In genomic region chr16:19875900-19876299, GRCh38 we compare ENCODE assay signal across 16 cellular contexts. TPM values are rescaled to one million over a fixed set of nuclear protein-coding genes. Genes with fewer than 3 reads are reported as not detected.
DNase-seq lines count a peak whose midpoint lies in the region; ATAC-seq and TF ChIP-seq lines count a peak whose summit lies in the region.
"Had no signal": no experiment of that assay in that cellular context is flagged by ENCODE, and none has a peak within 500 bp of the region (broad histone marks: within the 10 kb centered on the region; RNA-seq: fewer than 3 reads in every experiment).

No MANE protein-coding gene starts in this region.

- H4K20me1 ChIP-seq in GM23338 (replicated peaks; ENCODE audit: insufficient read depth) (peaks cover 35% of the 10 kb centered on the region), IMR-90 (ENCODE audit: insufficient read depth, low read length) (no peaks in the 10 kb centered on the region)

- H3K27ac Mint-ChIP-seq in GM23338 (peak overlapping the region; percentile 31; the same call in 1 of the 2 replicates), endodermal cell (peak overlapping the region; percentile 30), chondrocyte (ENCODE audit: unreplicated experiment) (no peak overlapping the region)

- H3K9me3 ChIP-seq in IMR-90 (ENCODE audit: control insufficient read depth, insufficient read depth, low read length) (no peaks in the 10 kb centered on the region), endodermal cell (ENCODE audit: control insufficient read depth, low read length) (no peaks in the 10 kb centered on the region), psoas muscle (no peaks in the 10 kb centered on the region)
- H3K9me3 ChIP-seq: SJSA1 had no signal

- H3K9me1 ChIP-seq in IMR-90 (ENCODE audit: insufficient read depth, low read length) = peaks cover 5% of the 10 kb centered on the region

- no peak overlapping the region for H2BK120ac ChIP-seq in IMR-90 (ENCODE audit: low read depth, low read length)

- H3K4ac ChIP-seq in IMR-90 (ENCODE audit: low read depth, low read length) = no peak overlapping the region

- H4K91ac ChIP-seq in IMR-90 (ENCODE audit: insufficient read depth, low read depth, low read length) = no peak overlapping the region

- H3K27me3 ChIP-seq in GM23338 (ENCODE audit: insufficient read depth) (no peaks in the 10 kb centered on the region), IMR-90 (ENCODE audit: control insufficient read depth, insufficient read depth, low read length) (no peaks in the 10 kb centered on the region), endodermal cell (ENCODE audit: control insufficient read depth, insufficient read depth, low read length, poor library complexity, severe bottlenecking) (no peaks in the 10 kb centered on the region), psoas muscle (ENCODE audit: insufficient read depth in 3 of 3, low read length in 2 of 3) (no peaks in the 10 kb centered on the region)
- H3K27me3 ChIP-seq: SJSA1 had no signal

- no peak for TF ChIP-seq POLR2A in IMR-90 (IDR thresholded peaks at IDR 0.05; ENCODE audit: low read depth, low read length)

- peaks cover 14% of the 10 kb centered on the region for H3K27me3 Mint-ChIP-seq in GM23338 (ENCODE audit: insufficient read depth, low read depth, poor library complexity)
- H3K27me3 Mint-ChIP-seq in endodermal cell (ENCODE audit: insufficient read depth) = no peaks in the 10 kb centered on the region
- peaks cover under 1% of the 10 kb centered on the region for H3K27me3 Mint-ChIP-seq in activated T-cell treated with anti-CD3 and anti-CD28 coated beads, Interleukin-2, amount 50 U/mL, for 4 hours (ENCODE audit: low read depth)
- peaks cover 6% of the 10 kb centered on the region for H3K27me3 Mint-ChIP-seq in chondrocyte (ENCODE audit: low read depth)

- H3K18ac ChIP-seq in IMR-90 (ENCODE audit: low read depth, low read length) = no peak overlapping the region

- H3K9me2 ChIP-seq in GM23338 (ENCODE audit: insufficient read depth) = no peaks in the 10 kb centered on the region

- H2BK5ac ChIP-seq in IMR-90 (ENCODE audit: low read depth, low read length, poor library complexity, severe bottlenecking) = no peak overlapping the region

- H3K4me1 ChIP-seq in GM23338 (ENCODE audit: insufficient read depth) (peaks cover 49% of the 10 kb centered on the region), IMR-90 (ENCODE audit: control insufficient read depth, insufficient read depth, low read length) (no peaks in the 10 kb centered on the region), endodermal cell (ENCODE audit: control insufficient read depth, insufficient read depth, low read length) (peaks cover 4% of the 10 kb centered on the region), psoas muscle (peaks cover 40% of the 10 kb centered on the region)
- H3K4me1 ChIP-seq: SJSA1 had no signal

- ATAC-seq in GM23338 = peak; percentile 9; the same call in 1 of the 3 replicates
- no peak for ATAC-seq in IMR-90 (ENCODE audit: low read depth)
- no peak for ATAC-seq in psoas muscle
- ATAC-seq in HG03469 (IDR thresholded peaks at IDR 0.05; ENCODE audit: unreplicated experiment) = no peak
- no peak for ATAC-seq in activated T-cell treated with anti-CD3 and anti-CD28 coated beads, Interleukin-2, amount 50 U/mL, for 4 hours
- ATAC-seq: HCT116 had no signal

- H4K8ac ChIP-seq in IMR-90 (ENCODE audit: low read depth in 2 of 2, low read length in 2 of 2) = no peak overlapping the region

- H3K36me3 Mint-ChIP-seq in GM23338 (ENCODE audit: low read depth) (peaks cover 76% of the 10 kb centered on the region), endodermal cell (ENCODE audit: low read depth) (peaks cover 34% of the 10 kb centered on the region), chondrocyte (ENCODE audit: low read depth) (no peaks in the 10 kb centered on the region)
- no peaks in the 10 kb centered on the region for H3K36me3 Mint-ChIP-seq in activated T-cell treated with anti-CD3 and anti-CD28 coated beads, Interleukin-2, amount 50 U/mL, for 4 hours (ENCODE audit: insufficient read depth)

- no peak overlapping the region for H3K23ac ChIP-seq in IMR-90 (ENCODE audit: low read depth, low read length)

- no peak for DNase-seq in GM23338 (ENCODE audit: low spot score)
- DNase-seq in IMR-90 = no peak
- DNase-seq in endodermal cell = no peak
- no peak for DNase-seq in psoas muscle
- DNase-seq in activated effector memory CD4-positive, alpha-beta T cell treated with Interleukin-2 at 50 U/mL for 16 hours = no peak
- DNase-seq in activated T-cell treated with anti-CD3 and anti-CD28 coated beads, Interleukin-2, amount 50 U/mL, for 4 hours = no peak
- no peak for DNase-seq in chondrocyte (ENCODE audit: low spot score)
- DNase-seq: ACHN, COR-L47, KG1, NCI-H1048, NCI-H1436 treated with DMSO at 0.1 percent for 48 hours, NCI-H446 treated with DMSO at 0.1 percent for 48 hours had no signal

- dilution Hi-C loops in IMR-90 (cut with HindIII; ENCODE audit: low sequenced_read_pairs, unreplicated experiment) = loop anchor here (25.0 kb wide), 1 partner anchor 264 kb away; no protein-coding TSS in a partner anchor

- no peak overlapping the region for H3K56ac ChIP-seq in IMR-90 (ENCODE audit: extremely low read depth, insufficient read depth, low read length)

- peaks cover 2% of the 10 kb centered on the region; the same call in 1 of the 2 replicates for H3F3A ChIP-seq in GM23338 (replicated peaks; ENCODE audit: low read depth)

- WGBS in IMR-90 (ENCODE audit: extremely low coverage in 2 of 2, insufficient read length in 1 of 2), 2 experiments = 92% methylated on average over 2 of the region's 6 CpGs; no CpG with 5 or more reads in 1 of the 2 experiments
- WGBS in endodermal cell (ENCODE audit: insufficient coverage in 1 of 2, insufficient read length in 1 of 2), 2 experiments = 78 to 96% methylated on average over 3 to 6 of the region's 6 CpGs
- WGBS in psoas muscle, 3 donors = 57 to 66% (median 61%) methylated on average over 6 of the region's 6 CpGs

- no peak overlapping the region for H3K4me3 ChIP-seq in GM23338
- no peak overlapping the region for H3K4me3 ChIP-seq in IMR-90 (ENCODE audit: insufficient read depth, low read depth, low read length)
- H3K4me3 ChIP-seq in endodermal cell (ENCODE audit: low read length) = no peak overlapping the region
- H3K4me3 ChIP-seq in psoas muscle = no peak overlapping the region
- H3K4me3 ChIP-seq: SJSA1 had no signal

- H3K4me3 Mint-ChIP-seq in GM23338 (no peak overlapping the region), endodermal cell (no peak overlapping the region), chondrocyte (ENCODE audit: unreplicated experiment) (no peak overlapping the region)
- H3K4me3 Mint-ChIP-seq in activated T-cell treated with anti-CD3 and anti-CD28 coated beads, Interleukin-2, amount 50 U/mL, for 4 hours = no peak overlapping the region

- TF ChIP-seq RAD21 in IMR-90 (IDR thresholded peaks at IDR 0.05; ENCODE audit: low read length) = no peak

- POLR2A ChIA-PET in IMR-90 (lab: Charles Lee; ENCODE audit: unreplicated experiment) = no interaction called here

- H2BK20ac ChIP-seq in IMR-90 (ENCODE audit: low read depth, low read length) = no peak overlapping the region

- H3K27ac ChIP-seq in GM23338 (ENCODE audit: low read depth) (peak overlapping the region; percentile 66; the same call in 1 of the 2 replicates), IMR-90 (ENCODE audit: insufficient read depth, low read length) (no peak overlapping the region), endodermal cell (ENCODE audit: low read depth, low read length) (no peak overlapping the region), psoas muscle (peak overlapping the region; percentile 92)
- H3K27ac ChIP-seq: SJSA1 had no signal

- TF ChIP-seq CTCF in GM23338 (conservative IDR thresholded peaks at IDR 0.05; ENCODE audit: low read depth in 2 of 2) (no peak), IMR-90 (conservative IDR thresholded peaks at IDR 0.05; ENCODE audit: low read depth, low read length) (no peak), endodermal cell (conservative IDR thresholded peaks at IDR 0.05) (no peak), psoas muscle (IDR thresholded peaks at IDR 0.05) (no peak), chondrocyte (IDR thresholded peaks at IDR 0.05) (no peak)

- H2BK15ac ChIP-seq in IMR-90 (ENCODE audit: low read depth, low read length) = no peak overlapping the region

- peaks cover 0 to 4% of the 10 kb centered on the region in 2 experiments; a peak in 1 of 4 replicates for H3K79me1 ChIP-seq in IMR-90 (ENCODE audit: low read depth in 1 of 2, low read length in 2 of 2)

- intact Hi-C loops in IMR-90 (cut with micrococcal nuclease) = no loop called here
- intact Hi-C loops in psoas muscle (cut with DNase I) = loop anchor here (5.0 kb wide), 2 partner anchors 34 to 159 kb away; partner anchors contain the start of genes IQCK (in 1 of the 2) and KNOP1 (in 1 of the 2)

- in situ Hi-C loops in IMR-90 (cut with MboI; ENCODE audit: low sequenced_read_pairs) = loop anchor here (25.0 kb wide), 1 partner anchor 764 kb away; the partner anchor contains the start of gene ITPRIPL2

- H3K4me1 Mint-ChIP-seq in GM23338 (peaks cover 45% of the 10 kb centered on the region), endodermal cell (peaks cover 20% of the 10 kb centered on the region), chondrocyte (ENCODE audit: low read depth) (no peaks in the 10 kb centered on the region)
- H3K4me1 Mint-ChIP-seq in activated T-cell treated with anti-CD3 and anti-CD28 coated beads, Interleukin-2, amount 50 U/mL, for 4 hours (ENCODE audit: low read depth) = no peaks in the 10 kb centered on the region

- no peak overlapping the region for H3K14ac ChIP-seq in IMR-90 (replicated peaks; ENCODE audit: low read depth, low read length)

- peak overlapping the region; percentile 85 for H2AK9ac ChIP-seq in IMR-90 (replicated peaks; ENCODE audit: low read depth, low read length, poor library complexity)

- CTCF ChIA-PET in IMR-90 (lab: Yijun Ruan, JAX) = interaction anchor here (1.1 kb wide), 1 partner anchor 32 kb away, joined by 4 read pairs; no protein-coding TSS in a partner anchor

- no TSS peak for BruUV-seq in IMR-90 (replicated peaks; lab: Mats Ljungman, UMichigan)

- H3K9me3 Mint-ChIP-seq in GM23338 = no peaks in the 10 kb centered on the region
- H3K9me3 Mint-ChIP-seq in endodermal cell = no peaks in the 10 kb centered on the region
- no peaks in the 10 kb centered on the region for H3K9me3 Mint-ChIP-seq in activated T-cell treated with anti-CD3 and anti-CD28 coated beads, Interleukin-2, amount 50 U/mL, for 4 hours
- no peaks in the 10 kb centered on the region for H3K9me3 Mint-ChIP-seq in chondrocyte (ENCODE audit: low read depth)

- H2AK5ac ChIP-seq in IMR-90 (ENCODE audit: low read depth, low read length) = no peak overlapping the region

- H4K5ac ChIP-seq in IMR-90 (ENCODE audit: low read depth, low read length) = no peak overlapping the region

- H3K4me2 ChIP-seq in GM23338 (peak overlapping the region; percentile 51; the same call in 1 of the 2 replicates), IMR-90 (ENCODE audit: low read depth, low read length) (no peak overlapping the region)

- peaks cover 97% of the 10 kb centered on the region for H3K79me2 ChIP-seq in GM23338 (replicated peaks; ENCODE audit: insufficient read depth)

- H3K9ac ChIP-seq in IMR-90 (ENCODE audit: low read depth, low read length) (no peak overlapping the region), endodermal cell (ENCODE audit: extremely low read depth, low read length, poor library complexity, severe bottlenecking) (no peak overlapping the region)

- H2AFZ ChIP-seq in GM23338 (no peak overlapping the region), IMR-90 (replicated peaks; ENCODE audit: low read length, poor library complexity) (no peak overlapping the region)

- H3K36me3 ChIP-seq in GM23338 (ENCODE audit: insufficient read depth) = peaks cover 5% of the 10 kb centered on the region
- H3K36me3 ChIP-seq in IMR-90 (ENCODE audit: control insufficient read depth, insufficient read depth, low read length) = peaks cover 7% of the 10 kb centered on the region; the same call in 1 of the 2 replicates
- peaks cover 27% of the 10 kb centered on the region for H3K36me3 ChIP-seq in endodermal cell (ENCODE audit: control insufficient read depth, insufficient read depth, low read length)
- peaks cover 0 to 18% of the 10 kb centered on the region in 2 donors for H3K36me3 ChIP-seq in psoas muscle (ENCODE audit: insufficient read depth in 1 of 2, low read depth in 1 of 2)

RNA-seq across cellular contexts. Expression of gene GPRC5B, which starts 8.7 kb away (rescaled TPM):
- 57.4 and 82.5 TPM in 2 replicates for total RNA-seq in GM23338 (2014; rRNA removed; shearing (Covaris generic))
- polyA plus RNA-seq in GM23338 (2016; fragmentation: Nextera tagmentation; extraction: Ambion mirVana) (70.9 and 85.6 TPM in 2 replicates), IMR-90 (2012; rRNA removed) (6.8 and 8.5 TPM in 2 replicates), psoas muscle (10 to 100 TPM; 25.3 to 55.7 (median 50.9) TPM)
- total RNA-seq in IMR-90 (2012; rRNA removed) (2.2 and 2.5 TPM in 2 replicates), endodermal cell (10 to 100 TPM; 39.5 to 49.1 TPM), psoas muscle (100 to 1,000 TPM in 3 of 4 donors, 10 to 100 TPM in 1; 38.5 to 124 (median 109) TPM), chondrocyte (1.9 to 2.2 TPM (median 2.1 TPM) in 3 replicates)
- 3.7 and 19.8 TPM in 2 replicates for polyA plus RNA-seq in IMR-90 (2012; cell fraction: cytosol; rRNA removed)
- 7.0 and 7.6 TPM in 2 replicates for polyA plus RNA-seq in IMR-90 (2012; cell fraction: nucleus; rRNA removed; ENCODE audit: low replicate concordance)
- 50.7 TPM for polyA plus RNA-seq in endodermal cell (2013, experiment 1 of 2)
- polyA plus RNA-seq in endodermal cell (2013, experiment 2 of 2) = 41.7 TPM
- under 1 TPM; 0.27 to 0.66 (median 0.40) TPM for total RNA-seq in activated T-cell treated with anti-CD3 and anti-CD28 coated beads, Interleukin-2, amount 50 U/mL, for 4 hours

Comparison
In these comparisons a context has a peak if more than half of its experiments do, and no peak if none do; other contexts are left out.
1. H3K27ac ChIP-seq: peak in GM23338 (single experiment) and psoas muscle (single experiment); none in IMR-90 (single experiment) and endodermal cell (single experiment).
2. RNA of gene GPRC5B, which starts 8.7 kb away (total RNA-seq): 38.5 to 124 TPM in psoas muscle, 57.4 to 82.5 TPM in GM23338 and 39.5 to 49.1 TPM in endodermal cell; 2.2 to 2.5 TPM in IMR-90, 1.9 to 2.2 TPM in chondrocyte and 0.27 to 0.66 TPM in activated T-cell treated with anti-CD3 and anti-CD28 coated beads, Interleukin-2, amount 50 U/mL, for 4 hours; every median in the first group is over 10 times any median in the second.